1 cellular context compared by ENCODE assay signal in the genomic region with DNA sequence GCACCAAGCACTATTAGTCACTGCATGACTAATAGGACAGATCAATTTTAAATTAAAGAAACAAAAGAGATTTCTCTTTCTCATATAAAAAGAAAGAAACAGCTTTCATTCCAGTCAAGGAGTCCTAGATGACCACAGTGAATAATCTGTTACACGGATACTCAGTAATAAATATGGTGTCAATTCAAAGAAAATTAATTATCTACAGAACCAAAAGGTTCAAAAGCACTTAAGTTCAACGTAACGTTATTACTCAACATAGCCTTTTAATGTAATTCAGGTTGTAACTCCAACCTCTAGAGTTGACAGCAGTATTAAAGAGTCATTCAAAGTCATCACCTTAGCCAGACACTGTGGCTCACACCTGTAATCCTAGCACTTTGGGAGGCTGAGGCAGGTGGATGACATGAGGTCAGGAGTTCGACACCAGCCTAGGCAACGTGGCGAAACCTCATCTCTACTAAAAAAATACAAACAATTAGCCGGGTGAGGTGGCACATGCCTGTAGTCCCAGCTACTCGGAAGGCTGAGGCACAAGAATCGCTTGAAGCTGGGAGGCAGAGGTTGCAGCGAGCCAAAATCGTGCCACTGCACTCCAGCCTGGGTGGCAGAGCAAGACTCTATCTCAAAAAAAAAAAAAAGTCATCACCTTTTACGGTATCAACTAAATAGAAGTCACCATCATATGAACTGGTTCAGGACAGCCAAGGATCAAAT.
TF ChIP-seq lines count a peak whose summit lies in the region.

No MANE protein-coding gene starts in this region.

TF ChIP-seq in GM23338, 12 proteins besides CTCF, POLR2A, EP300 and RAD21 (continued from another document):
- no peak for TF ChIP-seq EZH2 (IDR thresholded peaks at IDR 0.05; ENCODE audit: low read depth, unreplicated experiment)
- TF ChIP-seq, protein P1, sequence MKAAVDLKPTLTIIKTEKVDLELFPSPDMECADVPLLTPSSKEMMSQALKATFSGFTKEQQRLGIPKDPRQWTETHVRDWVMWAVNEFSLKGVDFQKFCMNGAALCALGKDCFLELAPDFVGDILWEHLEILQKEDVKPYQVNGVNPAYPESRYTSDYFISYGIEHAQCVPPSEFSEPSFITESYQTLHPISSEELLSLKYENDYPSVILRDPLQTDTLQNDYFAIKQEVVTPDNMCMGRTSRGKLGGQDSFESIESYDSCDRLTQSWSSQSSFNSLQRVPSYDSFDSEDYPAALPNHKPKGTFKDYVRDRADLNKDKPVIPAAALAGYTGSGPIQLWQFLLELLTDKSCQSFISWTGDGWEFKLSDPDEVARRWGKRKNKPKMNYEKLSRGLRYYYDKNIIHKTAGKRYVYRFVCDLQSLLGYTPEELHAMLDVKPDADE (IDR thresholded peaks at IDR 0.05) = no peak
- no peak for TF ChIP-seq STAT1 (IDR thresholded peaks at IDR 0.05; ENCODE audit: unreplicated experiment)
